ENCODE assay signal across 20 cellular contexts in the genomic region with DNA sequence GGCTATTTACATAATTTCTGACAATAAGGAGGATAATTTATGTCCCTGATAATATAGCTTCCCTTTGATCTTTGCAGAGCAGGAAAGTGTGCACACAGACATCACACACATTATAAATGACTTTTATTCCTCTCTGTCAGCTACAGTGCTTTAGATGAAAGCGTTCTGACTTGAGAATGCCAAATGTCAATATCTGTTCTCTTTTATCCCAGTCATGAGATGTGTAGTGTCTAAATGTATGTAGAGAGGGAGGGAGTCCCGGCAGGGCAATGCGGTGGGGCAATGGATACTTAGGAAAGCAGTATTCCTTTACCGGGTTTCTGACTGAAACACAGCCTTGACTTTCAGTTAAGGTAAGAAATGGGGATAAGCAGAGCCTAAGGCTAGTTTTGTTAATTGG.
"Had no signal": no experiment of that assay in that cellular context is flagged by ENCODE, and none has a peak within 500 bp of the region (broad histone marks: within the 10 kb centered on the region; RNA-seq: fewer than 3 reads in every experiment).

No MANE protein-coding gene starts in this region.

- ATAC-seq: activated CD4-positive, CD25-positive, alpha-beta regulatory T cell treated with anti-CD3 and anti-CD28 coated beads, Interleukin-2, amount 50 U/mL, for 24 hours; activated naive CD4-positive, alpha-beta T cell treated with anti-CD3 and anti-CD28 coated beads, Interleukin-2, amount 50 U/mL, for 72 hours; activated T-cell treated with anti-CD3 and anti-CD28 coated beads, Interleukin-2, amount 50 U/mL, for 4 hours; SK-N-SH treated with all-trans-retinoic acid at 6 μM for 48 hours had no signal

- DNase-seq: activated CD4-positive, alpha-beta T cell treated with anti-CD3 and anti-CD28 coated beads for 48 hours; activated CD4-positive, alpha-beta T cell treated with anti-CD3 and anti-CD28 coated beads, Interleukin-2, amount 50 U/mL, for 48 hours; activated effector memory CD4-positive, alpha-beta T cell treated with anti-CD3 and anti-CD28 coated beads, Interleukin-2, amount 50 U/mL, for 16 hours; activated naive CD4-positive, alpha-beta T cell treated with Interleukin-2 at 50 U/mL for 16 hours; activated T-cell treated with anti-CD3 and anti-CD28 coated beads, Interleukin-2, amount 50 U/mL, for 4 hours; amygdala; Kasumi-1; KBM-7; NCI-H1694; NCI-H2029; NCI-H2107; NCI-H524 treated with DMSO at 0.1 percent for 48 hours; NCI-H774; Right ventricle myocardium superior; RPMI8226; SJCRH30; SW 1271 had no signal

- H3K4me3 ChIP-seq: SJCRH30 had no signal

- H3K4me1 ChIP-seq: SJCRH30 had no signal

- H3K27me3 ChIP-seq: SJCRH30 had no signal

- H3K36me3 ChIP-seq: SJCRH30 had no signal

- H3K9me3 ChIP-seq: SJCRH30 had no signal

- H3K27ac ChIP-seq: SJCRH30 had no signal
